ENCODE assay signal across 9 cellular contexts in the genomic region with DNA sequence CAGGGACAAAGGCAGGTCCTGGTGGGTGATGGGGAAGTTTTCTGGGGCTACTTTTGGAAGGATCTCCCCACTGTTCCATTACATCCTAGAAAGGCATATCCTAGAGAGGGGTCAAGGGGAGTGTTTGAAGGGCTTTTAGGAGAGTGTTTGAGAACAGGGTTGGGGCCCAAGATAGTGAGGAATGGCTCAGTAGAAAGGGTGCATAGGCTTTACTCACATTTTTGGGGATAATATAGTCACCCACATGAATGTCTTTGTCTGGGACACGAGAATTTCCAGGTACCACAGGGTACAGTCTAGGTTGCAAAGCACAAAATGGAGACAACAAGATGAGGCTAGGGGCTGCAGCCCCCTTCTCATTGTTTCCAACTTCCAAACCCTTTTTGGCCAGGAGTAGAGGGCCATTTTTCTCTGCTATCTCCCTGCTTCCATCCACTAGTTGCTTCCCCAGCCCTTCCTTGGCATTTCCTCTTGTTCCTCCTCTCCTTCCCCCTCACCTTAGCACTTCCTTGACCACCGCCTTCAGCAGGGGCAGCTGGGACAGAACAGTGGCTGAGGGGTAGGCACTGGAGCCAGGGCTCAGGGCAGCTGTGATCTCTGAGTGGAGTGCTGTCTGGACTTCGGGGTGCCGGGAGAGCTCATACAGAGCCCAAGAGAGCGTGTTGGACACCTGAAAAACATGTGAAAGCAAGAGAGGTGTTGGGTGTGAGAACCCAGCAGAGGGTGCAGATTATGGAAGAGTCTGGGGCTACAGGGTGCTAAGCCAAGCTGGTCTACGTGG. TPM values are rescaled to one million over a fixed set of nuclear protein-coding genes. Genes with fewer than 3 reads are reported as not detected.
DNase-seq lines count a peak whose midpoint lies in the region; ATAC-seq and TF ChIP-seq lines count a peak whose summit lies in the region.
"Had no signal": no experiment of that assay in that cellular context is flagged by ENCODE, and none has a peak within 500 bp of the region (broad histone marks: within the 10 kb centered on the region; RNA-seq: fewer than 3 reads in every experiment).

No MANE protein-coding gene starts in this region.

- in situ Hi-C loops in mammary epithelial cell (cut with MboI; ENCODE audit: low sequenced_read_pairs in 2 of 2), result no loop called here

- H3K4me3 Mint-ChIP-seq in nephron, result peak overlapping the region; percentile 6 to 16 (median 14)

- 86% methylated on average over 6 of the region's 6 CpGs for WGBS in mammary epithelial cell (ENCODE audit: low coverage, missing lambda C conversion rate)

- H4K20me1 ChIP-seq in OCI-LY3 (ENCODE audit: insufficient read depth, low read length) (peaks cover 22% of the 10 kb centered on the region), mammary epithelial cell (ENCODE audit: insufficient read depth, low read length) (no peaks in the 10 kb centered on the region)

- no TSS peak for BruUV-seq in mammary epithelial cell (replicated peaks; lab: Mats Ljungman, UMichigan)

- H2AFZ ChIP-seq in OCI-LY3 (ENCODE audit: low read depth, low read length) (no peak overlapping the region), mammary epithelial cell (ENCODE audit: low read depth, low read length) (peak overlapping the region; percentile 86)

- H3K36me3 ChIP-seq in ES-I3 (ENCODE audit: insufficient read depth, low read length), result no peaks in the 10 kb centered on the region
- H3K36me3 ChIP-seq in OCI-LY3 (replicated peaks; ENCODE audit: low read depth, low read length), result peaks cover 36% of the 10 kb centered on the region
- H3K36me3 ChIP-seq in mammary epithelial cell (ENCODE audit: insufficient read depth, low read length), result peaks cover 20% of the 10 kb centered on the region

- H3K9me3 Mint-ChIP-seq in nephron, result no peaks in the 10 kb centered on the region

- peak overlapping the region; percentile 50; the same call in 1 of the 2 replicates for H3K9ac ChIP-seq in ES-I3 (ENCODE audit: low read depth, low read length)
- no peak overlapping the region for H3K9ac ChIP-seq in OCI-LY3 (ENCODE audit: low read length)
- no peak overlapping the region for H3K9ac ChIP-seq in mammary epithelial cell (ENCODE audit: insufficient read depth, low read length)

- H3K9me3 ChIP-seq in ES-I3 (ENCODE audit: control insufficient read depth, insufficient read depth, low read length) (no peaks in the 10 kb centered on the region), OCI-LY3 (ENCODE audit: insufficient read depth, low read length) (no peaks in the 10 kb centered on the region), mammary epithelial cell (replicated peaks; ENCODE audit: insufficient read depth, low read length) (no peaks in the 10 kb centered on the region)

- H3K4me3 ChIP-seq in OCI-LY3 (ENCODE audit: low read length) (no peak overlapping the region), mammary epithelial cell (replicated peaks in 1 of 3; ENCODE audit: insufficient read depth in 1 of 3, low read depth in 2 of 3, low read length in 3 of 3) (peak overlapping the region in 1 of 3 experiments; percentile 68)

- H3K27me3 ChIP-seq in OCI-LY3 (ENCODE audit: low read depth, low read length) (no peaks in the 10 kb centered on the region), mammary epithelial cell (ENCODE audit: insufficient read depth, low read length) (no peaks in the 10 kb centered on the region)

- no peak overlapping the region for H3K27ac ChIP-seq in OCI-LY3 (ENCODE audit: low read length)
- H3K27ac ChIP-seq in mammary epithelial cell (ENCODE audit: insufficient read depth, low read depth, low read length), result no peak overlapping the region

- TF ChIP-seq CTCF in OCI-LY3 (IDR thresholded peaks at IDR 0.05; ENCODE audit: low read depth, low read length) (no peak), mammary epithelial cell (conservative IDR thresholded peaks at IDR 0.05 in 1 of 2, IDR thresholded peaks at IDR 0.05 in 1 of 2; ENCODE audit: extremely low read depth in 1 of 2, insufficient read depth in 1 of 2, low read depth in 1 of 2, low read length in 2 of 2) (no peak), nephron (IDR thresholded peaks at IDR 0.05; ENCODE audit: unreplicated experiment in 3 of 3) (no peak)

- peaks cover 97% of the 10 kb centered on the region for H3K27me3 Mint-ChIP-seq in nephron (ENCODE audit: low read depth)

- no peak overlapping the region for H3K27ac Mint-ChIP-seq in nephron

- CTCF ChIA-PET in mammary epithelial cell (lab: Charles Lee; ENCODE audit: low non-redundant PET), result no interaction called here

- peaks cover 9% of the 10 kb centered on the region for H3K4me1 Mint-ChIP-seq in nephron

- dilution Hi-C loops in mammary epithelial cell (cut with HindIII; ENCODE audit: low sequenced_read_pairs), result no loop called here

- H3K79me2 ChIP-seq in OCI-LY3 (ENCODE audit: low read length), result peaks cover 9% of the 10 kb centered on the region; the same call in 1 of the 2 replicates
- H3K79me2 ChIP-seq in mammary epithelial cell (ENCODE audit: insufficient read depth, low read length), result peaks cover 64% of the 10 kb centered on the region

- ATAC-seq in GM21423 (IDR thresholded peaks at IDR 0.05; ENCODE audit: unreplicated experiment), result no peak
- ATAC-seq in GM18858 (IDR thresholded peaks at IDR 0.05; ENCODE audit: unreplicated experiment), result no peak

- H3K4me1 ChIP-seq in ES-I3 (ENCODE audit: insufficient read depth, low read length) (no peaks in the 10 kb centered on the region), OCI-LY3 (ENCODE audit: low read length) (peaks cover 4% of the 10 kb centered on the region; the same call in 1 of the 2 replicates), mammary epithelial cell (ENCODE audit: insufficient read depth, low read length) (peaks cover 37% of the 10 kb centered on the region)

- DNase-seq in mammary epithelial cell (no peak), activated gamma-delta T cell treated with Interleukin-2 at 50 U/mL for 16 hours (no peak)
- DNase-seq: amniotic stem cell, NCI-H446 had no signal

- H3K4me2 ChIP-seq in OCI-LY3 (ENCODE audit: low read length) (peak overlapping the region; percentile 83; the same call in 1 of the 2 replicates), mammary epithelial cell (ENCODE audit: insufficient read depth, low read depth, low read length) (peak overlapping the region; percentile 97)

- intact Hi-C loops in mammary epithelial cell (cut with micrococcal nuclease), result loop anchor here (2.0 kb wide), 1 partner anchor 37 kb away; no protein-coding TSS in a partner anchor

- peaks cover 17% of the 10 kb centered on the region for H3K36me3 Mint-ChIP-seq in nephron (ENCODE audit: low read depth)

RNA-seq across cellular contexts. Expression of a gene that starts 2.8 kb away (rescaled TPM):
- 10 to 100 TPM in 1 of 2 donors, 1 to 10 TPM in 1; 6.2 to 42.1 TPM for total RNA-seq in mammary epithelial cell
- 27.4 TPM for polyA plus RNA-seq in mammary epithelial cell
- polyA minus RNA-seq in mammary epithelial cell, result 16.0 TPM

RNA-seq across cellular contexts. Expression of a gene that starts 7.8 kb away (rescaled TPM):
- total RNA-seq in mammary epithelial cell, result 10 to 100 TPM in 1 of 2 donors, 1 to 10 TPM in 1; 7.7 to 28.7 TPM
- polyA plus RNA-seq in mammary epithelial cell, result 29.6 TPM
- polyA minus RNA-seq in mammary epithelial cell, result 27.4 TPM

RNA-seq across cellular contexts. Expression of a gene that starts 8.3 kb away (rescaled TPM):
- 1 to 10 TPM; 6.8 to 8.2 TPM for total RNA-seq in mammary epithelial cell
- polyA plus RNA-seq in mammary epithelial cell, result 4.4 TPM
- 0.21 TPM for polyA minus RNA-seq in mammary epithelial cell

RNA-seq across cellular contexts. Expression of a gene that starts 9.2 kb away (rescaled TPM):
- total RNA-seq in mammary epithelial cell, result 10 to 100 TPM in 1 of 2 donors, 1 to 10 TPM in 1; 6.0 to 18.8 TPM
- polyA plus RNA-seq in mammary epithelial cell, result 13.8 TPM
- 4.8 TPM for polyA minus RNA-seq in mammary epithelial cell

RNA-seq across cellular contexts. Expression of a gene that starts 12.0 kb away (rescaled TPM):
- 100 to 1,000 TPM; 103 to 163 TPM for total RNA-seq in mammary epithelial cell
- 258 TPM for polyA plus RNA-seq in mammary epithelial cell
- polyA minus RNA-seq in mammary epithelial cell, result 128 TPM
